Comparison of ENCODE assay signal across 10 cellular contexts in the genomic region with DNA sequence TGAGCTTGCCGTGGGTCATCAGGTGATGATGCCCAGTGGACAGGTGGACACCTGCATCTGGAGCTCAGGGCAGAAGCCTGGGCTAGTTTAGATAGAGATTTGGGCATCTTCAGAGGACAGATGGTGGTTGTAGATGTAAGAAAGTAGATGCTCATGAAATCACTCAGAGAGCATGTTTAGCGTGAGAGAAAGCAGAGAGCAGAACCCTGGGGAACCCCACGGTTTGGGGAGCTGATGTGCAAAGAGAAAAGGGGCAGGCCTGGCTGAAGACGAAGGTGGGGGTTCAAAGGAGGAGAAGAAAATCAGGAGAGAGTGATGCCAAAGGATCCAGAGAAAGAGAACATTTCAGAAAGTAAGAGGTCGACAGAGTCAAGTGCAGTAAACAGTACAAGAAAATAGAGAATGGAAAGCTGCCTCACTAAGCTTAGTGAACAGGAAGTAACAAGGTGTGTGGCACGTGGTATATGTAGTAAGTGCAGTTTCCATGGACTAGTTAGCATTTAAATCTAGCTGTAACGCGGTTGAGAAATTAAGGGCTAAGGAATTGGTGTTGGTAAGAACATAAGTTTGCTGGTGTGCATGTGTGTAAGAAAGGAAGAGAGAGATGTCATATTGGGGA. TPM values are rescaled to one million over a fixed set of nuclear protein-coding genes. Genes with fewer than 3 reads are reported as not detected.
DNase-seq lines count a peak whose midpoint lies in the region; ATAC-seq and TF ChIP-seq lines count a peak whose summit lies in the region.
"Had no signal": no experiment of that assay in that cellular context is flagged by ENCODE, and none has a peak within 500 bp of the region (broad histone marks: within the 10 kb centered on the region; RNA-seq: fewer than 3 reads in every experiment).

No MANE protein-coding gene starts in this region.

- no peaks in the 10 kb centered on the region for H3F3A ChIP-seq in GM23248 (ENCODE audit: insufficient read depth)

- H3K4me1 Mint-ChIP-seq in naive thymus-derived CD4-positive, alpha-beta T cell, result peaks cover 13 to 31% (median 20%) of the 10 kb centered on the region in 7 donors

- H2AFZ ChIP-seq in OCI-LY7 (ENCODE audit: low read length), result peak overlapping the region; percentile 36; the same call in 1 of the 2 replicates
- H2AFZ ChIP-seq in GM23248, result no peak overlapping the region

- H3K36me3 Mint-ChIP-seq in naive thymus-derived CD4-positive, alpha-beta T cell, result peaks cover 0 to 7% (median 6%) of the 10 kb centered on the region in 5 donors

- 61 to 62% methylated on average over 8 of the region's 8 CpGs for WGBS in GM23248 (ENCODE audit: low coverage in 1 of 2, low lambda C conversion rate in 2 of 2, missing lambda C conversion rate in 2 of 2), 2 experiments

- no peak overlapping the region for H3K4me3 ChIP-seq in OCI-LY7 (ENCODE audit: low read depth, low read length, poor library complexity, severe bottlenecking)
- H3K4me3 ChIP-seq in naive thymus-derived CD4-positive, alpha-beta T cell (ENCODE audit: low read length), result peak overlapping the region; percentile 25
- H3K4me3 ChIP-seq in GM23248, result no peak overlapping the region

- BruUV-seq in OCI-LY7 (replicated peaks; lab: Mats Ljungman, UMichigan), result no TSS peak

- CTCF ChIA-PET in OCI-LY7 (lab: Charles Lee; ENCODE audit: unreplicated experiment), result no interaction called here
- CTCF ChIA-PET in naive thymus-derived CD4-positive, alpha-beta T cell (lab: Charles Lee), result interaction anchor here (0.6 kb wide), 1 partner anchor 66 kb away, joined by 3 read pairs; no protein-coding TSS in a partner anchor

- POLR2A ChIA-PET in OCI-LY7 (lab: Charles Lee), result interaction anchor here (0.6 to 1.6 kb wide), 5 partner anchors 9 to 1340 kb away, joined by 4 to 7 read pairs (median 4); partner anchors contain the start of gene TIGIT
- POLR2A ChIA-PET in naive thymus-derived CD4-positive, alpha-beta T cell (lab: Charles Lee), result interaction anchor here (0.6 to 1.6 kb wide), 5 partner anchors 10 to 468 kb away, joined by 3 to 8 read pairs (median 4); no protein-coding TSS in a partner anchor

- H3K4me3 Mint-ChIP-seq in naive thymus-derived CD4-positive, alpha-beta T cell, result peak overlapping the region in 7 of 10 donors; percentile 3 to 60 (median 33)

- in situ Hi-C loops in GM23248 (cut with MboI), result no loop called here

- ATAC-seq in GM21737 (IDR thresholded peaks at IDR 0.05; ENCODE audit: unreplicated experiment), result peak; percentile 43
- ATAC-seq in naive thymus-derived CD4-positive, alpha-beta T cell, result peak; percentile 63

- H3K27me3 Mint-ChIP-seq in naive thymus-derived CD4-positive, alpha-beta T cell, result no peaks in the 10 kb centered on the region

- TF ChIP-seq CTCF in OCI-LY7 (conservative IDR thresholded peaks at IDR 0.05; ENCODE audit: low read length), result no peak

- H3K27ac Mint-ChIP-seq in naive thymus-derived CD4-positive, alpha-beta T cell, result peak overlapping the region; percentile 10 to 76 (median 66)

- no peak overlapping the region for H3K9ac ChIP-seq in GM23248

- H3K9me2 ChIP-seq in OCI-LY7 (ENCODE audit: insufficient read depth, low read length) (no peaks in the 10 kb centered on the region), GM23248 (ENCODE audit: insufficient read depth) (no peaks in the 10 kb centered on the region)

- H3K27ac ChIP-seq in OCI-LY7 (ENCODE audit: low read depth, low read length, poor library complexity, severe bottlenecking), result no peak overlapping the region
- no peak overlapping the region for H3K27ac ChIP-seq in naive thymus-derived CD4-positive, alpha-beta T cell (ENCODE audit: low read depth, low read length)
- no peak overlapping the region for H3K27ac ChIP-seq in GM23248

- H3K4me1 ChIP-seq in OCI-LY7 (ENCODE audit: insufficient read depth, low read length, poor library complexity, severe bottlenecking) (no peaks in the 10 kb centered on the region), GM23248 (ENCODE audit: insufficient read depth) (no peaks in the 10 kb centered on the region)
- peaks cover 10 to 58% of the 10 kb centered on the region in 2 donors for H3K4me1 ChIP-seq in naive thymus-derived CD4-positive, alpha-beta T cell (ENCODE audit: control insufficient read depth in 2 of 2, insufficient read depth in 2 of 2, low read length in 2 of 2)

- peaks cover 0 to 3% (median 0%) of the 10 kb centered on the region in 11 donors for H3K9me3 Mint-ChIP-seq in naive thymus-derived CD4-positive, alpha-beta T cell

- DNase-seq in activated CD4-positive, alpha-beta T cell treated with anti-CD3 and anti-CD28 coated beads for 48 hours, result peak; percentile 42
- no peak for DNase-seq in activated CD4-positive, alpha-beta T cell treated with anti-CD3 and anti-CD28 coated beads for 4 hours
- DNase-seq in OCI-LY7 (ENCODE audit: low spot score) (peak; percentile 12), GM23248 (no peak), pons (ENCODE audit: low spot score) (no peak), epidermal melanocyte (ENCODE audit: insufficient read length, low spot score) (no peak)
- DNase-seq in naive thymus-derived CD4-positive, alpha-beta T cell, result no peak
- DNase-seq: kidney glomerular epithelial cell, NCI-H526 treated with DMSO at 0.1 percent for 48 hours had no signal

- no peaks in the 10 kb centered on the region for H3K27me3 ChIP-seq in naive thymus-derived CD4-positive, alpha-beta T cell (ENCODE audit: control insufficient read depth in 2 of 2, insufficient read depth in 2 of 2, low read length in 2 of 2)
- H3K27me3 ChIP-seq in GM23248 (replicated peaks; ENCODE audit: insufficient read depth), result no peaks in the 10 kb centered on the region

- no peak overlapping the region for H3K4me2 ChIP-seq in OCI-LY7 (ENCODE audit: low read length)
- H3K4me2 ChIP-seq in GM23248 (ENCODE audit: unreplicated experiment), result no peak overlapping the region

- intact Hi-C loops in OCI-LY7 (cut with micrococcal nuclease; ENCODE audit: unreplicated experiment), result no loop called here
- intact Hi-C loops in naive thymus-derived CD4-positive, alpha-beta T cell (cut with micrococcal nuclease), result no loop called here

- H3K9me3 ChIP-seq in OCI-LY7 (ENCODE audit: low read length), result no peaks in the 10 kb centered on the region
- H3K9me3 ChIP-seq in naive thymus-derived CD4-positive, alpha-beta T cell (ENCODE audit: control insufficient read depth in 2 of 3, low read length in 3 of 3), result no peaks in the 10 kb centered on the region
- no peaks in the 10 kb centered on the region for H3K9me3 ChIP-seq in GM23248 (ENCODE audit: low read depth)

- no peaks in the 10 kb centered on the region for H3K36me3 ChIP-seq in OCI-LY7 (ENCODE audit: insufficient read depth, low read length)
- no peaks in the 10 kb centered on the region for H3K36me3 ChIP-seq in naive thymus-derived CD4-positive, alpha-beta T cell (ENCODE audit: control insufficient read depth in 2 of 3, insufficient read depth in 3 of 3, low read length in 3 of 3)
- no peaks in the 10 kb centered on the region for H3K36me3 ChIP-seq in GM23248 (ENCODE audit: low read depth)

- H3K79me2 ChIP-seq in OCI-LY7 (ENCODE audit: insufficient read depth, low read depth, low read length) (no peaks in the 10 kb centered on the region), GM23248 (ENCODE audit: insufficient read depth) (no peaks in the 10 kb centered on the region)

- H4K20me1 ChIP-seq in OCI-LY7 (ENCODE audit: insufficient read depth, low read length) (no peaks in the 10 kb centered on the region), GM23248 (ENCODE audit: insufficient read depth) (no peaks in the 10 kb centered on the region)

RNA-seq across cellular contexts. Expression of gene TIGIT, which starts 13.5 kb away (rescaled TPM):
- 0.35 TPM in 1 of 2 replicates, not detected in the other for total RNA-seq in OCI-LY7 (2014; rRNA removed; shearing (Covaris generic))
- total RNA-seq in OCI-LY7 (2022), result 0.72 and 2.3 TPM in 2 replicates
- 10 to 100 TPM in 1 of 5 experiments, 1 to 10 TPM in 4; 1.3 to 14.9 (median 3.8) TPM for total RNA-seq in naive thymus-derived CD4-positive, alpha-beta T cell
- polyA plus RNA-seq in naive thymus-derived CD4-positive, alpha-beta T cell, result 1 to 10 TPM in 1 of 2 donors, under 1 TPM in 1; 0.63 to 2.8 TPM
- not detected in 2 replicates for total RNA-seq in GM23248 (2014; rRNA removed; shearing (Covaris generic))
- polyA plus RNA-seq in GM23248 (2016; fragmentation: Nextera tagmentation; extraction: Ambion mirVana), result not detected in 2 replicates

Comparison
In these comparisons a context has a peak if more than half of its experiments do, and no peak if none do; other contexts are left out.
1. DNase-seq: peak in activated CD4-positive, alpha-beta T cell treated with anti-CD3 and anti-CD28 coated beads for 48 hours (single experiment) and OCI-LY7 (single experiment); none in activated CD4-positive, alpha-beta T cell treated with anti-CD3 and anti-CD28 coated beads for 4 hours (0 of 2), naive thymus-derived CD4-positive, alpha-beta T cell (0 of 9), GM23248 (single experiment), pons (single experiment) and epidermal melanocyte (single experiment).